1 cellular context compared by ENCODE assay signal in the genomic region with DNA sequence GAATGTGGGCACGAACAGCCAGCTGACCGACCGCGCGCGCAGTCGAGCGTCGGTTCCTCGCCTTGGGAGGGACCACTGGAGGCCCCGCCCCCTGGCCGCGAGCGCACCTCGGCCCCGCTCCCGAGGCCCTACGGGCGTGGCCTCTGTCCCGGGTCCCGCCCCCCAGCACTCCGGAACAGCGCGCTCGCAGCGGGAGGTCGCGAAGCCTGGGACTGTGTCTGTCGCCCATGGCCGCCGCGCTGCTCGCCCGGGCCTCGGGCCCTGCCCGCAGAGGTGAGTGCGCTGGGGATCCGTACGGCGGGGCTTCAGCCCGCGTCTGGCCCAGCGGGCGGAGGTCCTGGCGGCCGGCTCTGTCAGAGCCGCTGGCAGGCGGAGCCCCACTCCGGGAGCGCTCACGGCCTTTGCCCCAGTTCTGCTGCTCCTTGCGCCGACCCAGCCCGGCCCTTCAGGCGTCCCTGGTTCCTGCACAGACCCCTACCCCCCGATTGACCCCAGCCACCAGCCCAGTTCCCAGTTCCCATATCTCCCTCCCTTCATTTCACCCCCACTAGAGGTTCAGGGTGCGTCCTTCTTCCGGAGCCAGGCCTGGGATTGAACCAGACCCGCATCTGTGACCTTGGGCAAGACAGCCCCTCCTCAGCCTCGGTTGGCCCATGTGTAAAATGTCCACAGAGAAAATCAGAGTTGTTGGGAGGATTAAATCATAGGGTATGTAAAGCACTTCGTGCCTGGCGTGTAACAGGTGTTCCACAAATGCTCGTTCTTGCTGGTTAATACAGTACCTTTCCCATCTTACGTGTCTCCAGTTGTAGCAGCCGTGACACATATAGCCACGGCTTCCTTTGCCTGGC.
TF ChIP-seq lines count a peak whose summit lies in the region.

A gene with protein sequence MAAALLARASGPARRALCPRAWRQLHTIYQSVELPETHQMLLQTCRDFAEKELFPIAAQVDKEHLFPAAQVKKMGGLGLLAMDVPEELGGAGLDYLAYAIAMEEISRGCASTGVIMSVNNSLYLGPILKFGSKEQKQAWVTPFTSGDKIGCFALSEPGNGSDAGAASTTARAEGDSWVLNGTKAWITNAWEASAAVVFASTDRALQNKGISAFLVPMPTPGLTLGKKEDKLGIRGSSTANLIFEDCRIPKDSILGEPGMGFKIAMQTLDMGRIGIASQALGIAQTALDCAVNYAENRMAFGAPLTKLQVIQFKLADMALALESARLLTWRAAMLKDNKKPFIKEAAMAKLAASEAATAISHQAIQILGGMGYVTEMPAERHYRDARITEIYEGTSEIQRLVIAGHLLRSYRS (plus strand): TSS at position 168 of the 851 bp plus-strand sequence. CDS start 60 bp downstream, at position 228.

TF ChIP-seq in K562, 482 proteins besides CTCF, POLR2A, EP300 and RAD21 (continued from another document and continues in another):
- TF ChIP-seq, protein P1, sequence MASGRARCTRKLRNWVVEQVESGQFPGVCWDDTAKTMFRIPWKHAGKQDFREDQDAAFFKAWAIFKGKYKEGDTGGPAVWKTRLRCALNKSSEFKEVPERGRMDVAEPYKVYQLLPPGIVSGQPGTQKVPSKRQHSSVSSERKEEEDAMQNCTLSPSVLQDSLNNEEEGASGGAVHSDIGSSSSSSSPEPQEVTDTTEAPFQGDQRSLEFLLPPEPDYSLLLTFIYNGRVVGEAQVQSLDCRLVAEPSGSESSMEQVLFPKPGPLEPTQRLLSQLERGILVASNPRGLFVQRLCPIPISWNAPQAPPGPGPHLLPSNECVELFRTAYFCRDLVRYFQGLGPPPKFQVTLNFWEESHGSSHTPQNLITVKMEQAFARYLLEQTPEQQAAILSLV (tag; IDR thresholded peaks at IDR 0.05): no peak
- TF ChIP-seq EP400 (IDR thresholded peaks at IDR 0.05): peak; percentile 43; the same call in 1 of the 2 replicates
- TF ChIP-seq PRPF4 (IDR thresholded peaks at IDR 0.05; ENCODE audit: insufficient read depth, low read depth, low read length, poor library complexity, severe bottlenecking): no peak
- TF ChIP-seq ZNF584 (CRISPR knock-in tag; IDR thresholded peaks at IDR 0.05; ENCODE audit: low read depth): peak; percentile 45; the same call in 1 of the 2 replicates
- TF ChIP-seq, protein P2, sequence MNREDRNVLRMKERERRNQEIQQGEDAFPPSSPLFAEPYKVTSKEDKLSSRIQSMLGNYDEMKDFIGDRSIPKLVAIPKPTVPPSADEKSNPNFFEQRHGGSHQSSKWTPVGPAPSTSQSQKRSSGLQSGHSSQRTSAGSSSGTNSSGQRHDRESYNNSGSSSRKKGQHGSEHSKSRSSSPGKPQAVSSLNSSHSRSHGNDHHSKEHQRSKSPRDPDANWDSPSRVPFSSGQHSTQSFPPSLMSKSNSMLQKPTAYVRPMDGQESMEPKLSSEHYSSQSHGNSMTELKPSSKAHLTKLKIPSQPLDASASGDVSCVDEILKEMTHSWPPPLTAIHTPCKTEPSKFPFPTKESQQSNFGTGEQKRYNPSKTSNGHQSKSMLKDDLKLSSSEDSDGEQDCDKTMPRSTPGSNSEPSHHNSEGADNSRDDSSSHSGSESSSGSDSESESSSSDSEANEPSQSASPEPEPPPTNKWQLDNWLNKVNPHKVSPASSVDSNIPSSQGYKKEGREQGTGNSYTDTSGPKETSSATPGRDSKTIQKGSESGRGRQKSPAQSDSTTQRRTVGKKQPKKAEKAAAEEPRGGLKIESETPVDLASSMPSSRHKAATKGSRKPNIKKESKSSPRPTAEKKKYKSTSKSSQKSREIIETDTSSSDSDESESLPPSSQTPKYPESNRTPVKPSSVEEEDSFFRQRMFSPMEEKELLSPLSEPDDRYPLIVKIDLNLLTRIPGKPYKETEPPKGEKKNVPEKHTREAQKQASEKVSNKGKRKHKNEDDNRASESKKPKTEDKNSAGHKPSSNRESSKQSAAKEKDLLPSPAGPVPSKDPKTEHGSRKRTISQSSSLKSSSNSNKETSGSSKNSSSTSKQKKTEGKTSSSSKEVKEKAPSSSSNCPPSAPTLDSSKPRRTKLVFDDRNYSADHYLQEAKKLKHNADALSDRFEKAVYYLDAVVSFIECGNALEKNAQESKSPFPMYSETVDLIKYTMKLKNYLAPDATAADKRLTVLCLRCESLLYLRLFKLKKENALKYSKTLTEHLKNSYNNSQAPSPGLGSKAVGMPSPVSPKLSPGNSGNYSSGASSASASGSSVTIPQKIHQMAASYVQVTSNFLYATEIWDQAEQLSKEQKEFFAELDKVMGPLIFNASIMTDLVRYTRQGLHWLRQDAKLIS (CRISPR knock-in tag; IDR thresholded peaks at IDR 0.05): peak; percentile 62; the same call in 1 of the 2 replicates
- peak; percentile 19 for TF ChIP-seq HNRNPK (IDR thresholded peaks at IDR 0.05; ENCODE audit: low read depth, low read length, poor library complexity, severe bottlenecking)
- no peak for TF ChIP-seq ILK (tag; IDR thresholded peaks at IDR 0.05; ENCODE audit: borderline replicate concordance, low read depth)
- TF ChIP-seq, protein P3, sequence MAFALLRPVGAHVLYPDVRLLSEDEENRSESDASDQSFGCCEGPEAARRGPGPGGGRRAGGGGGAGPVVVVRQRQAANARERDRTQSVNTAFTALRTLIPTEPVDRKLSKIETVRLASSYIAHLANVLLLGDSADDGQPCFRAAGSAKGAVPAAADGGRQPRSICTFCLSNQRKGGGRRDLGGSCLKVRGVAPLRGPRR (CRISPR knock-in tag; IDR thresholded peaks at IDR 0.05): no peak
- no peak for TF ChIP-seq ETS2 (tag; IDR thresholded peaks at IDR 0.05; ENCODE audit: borderline replicate concordance, poor library complexity, severe bottlenecking)
- no peak for TF ChIP-seq PCBP2 (IDR thresholded peaks at IDR 0.05; ENCODE audit: low read depth, low read length, poor library complexity, severe bottlenecking)
- TF ChIP-seq CHD2 (IDR thresholded peaks at IDR 0.05; ENCODE audit: low read depth, low read length): no peak
- no peak for TF ChIP-seq CBX2 (IDR thresholded peaks at IDR 0.05; ENCODE audit: insufficient read depth, low read length, poor library complexity, severe bottlenecking)
- no peak for TF ChIP-seq ZFP36 (IDR thresholded peaks at IDR 0.05; ENCODE audit: low read depth, low read length, partially characterized antibody)
- peak; percentile 82 for TF ChIP-seq L3MBTL2 (IDR thresholded peaks at IDR 0.05)
- 0 out of 4 replicates have a peak, but pooled peaks of 1 of the 2 experiments have one; percentile 9 for TF ChIP-seq RCOR1 (IDR thresholded peaks at IDR 0.05; ENCODE audit: borderline replicate concordance in 1 of 2, low read depth in 2 of 2, low read length in 2 of 2)
- TF ChIP-seq, protein P4, sequence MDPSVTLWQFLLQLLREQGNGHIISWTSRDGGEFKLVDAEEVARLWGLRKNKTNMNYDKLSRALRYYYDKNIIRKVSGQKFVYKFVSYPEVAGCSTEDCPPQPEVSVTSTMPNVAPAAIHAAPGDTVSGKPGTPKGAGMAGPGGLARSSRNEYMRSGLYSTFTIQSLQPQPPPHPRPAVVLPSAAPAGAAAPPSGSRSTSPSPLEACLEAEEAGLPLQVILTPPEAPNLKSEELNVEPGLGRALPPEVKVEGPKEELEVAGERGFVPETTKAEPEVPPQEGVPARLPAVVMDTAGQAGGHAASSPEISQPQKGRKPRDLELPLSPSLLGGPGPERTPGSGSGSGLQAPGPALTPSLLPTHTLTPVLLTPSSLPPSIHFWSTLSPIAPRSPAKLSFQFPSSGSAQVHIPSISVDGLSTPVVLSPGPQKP (CRISPR knock-in tag; IDR thresholded peaks at IDR 0.05): no peak
- no peak for TF ChIP-seq ZFPM2 (CRISPR knock-in tag; IDR thresholded peaks at IDR 0.05)
- TF ChIP-seq, protein P5, sequence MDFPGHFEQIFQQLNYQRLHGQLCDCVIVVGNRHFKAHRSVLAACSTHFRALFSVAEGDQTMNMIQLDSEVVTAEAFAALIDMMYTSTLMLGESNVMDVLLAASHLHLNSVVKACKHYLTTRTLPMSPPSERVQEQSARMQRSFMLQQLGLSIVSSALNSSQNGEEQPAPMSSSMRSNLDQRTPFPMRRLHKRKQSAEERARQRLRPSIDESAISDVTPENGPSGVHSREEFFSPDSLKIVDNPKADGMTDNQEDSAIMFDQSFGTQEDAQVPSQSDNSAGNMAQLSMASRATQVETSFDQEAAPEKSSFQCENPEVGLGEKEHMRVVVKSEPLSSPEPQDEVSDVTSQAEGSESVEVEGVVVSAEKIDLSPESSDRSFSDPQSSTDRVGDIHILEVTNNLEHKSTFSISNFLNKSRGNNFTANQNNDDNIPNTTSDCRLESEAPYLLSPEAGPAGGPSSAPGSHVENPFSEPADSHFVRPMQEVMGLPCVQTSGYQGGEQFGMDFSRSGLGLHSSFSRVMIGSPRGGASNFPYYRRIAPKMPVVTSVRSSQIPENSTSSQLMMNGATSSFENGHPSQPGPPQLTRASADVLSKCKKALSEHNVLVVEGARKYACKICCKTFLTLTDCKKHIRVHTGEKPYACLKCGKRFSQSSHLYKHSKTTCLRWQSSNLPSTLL (IDR thresholded peaks at IDR 0.05): no peak
- TF ChIP-seq, protein P6, sequence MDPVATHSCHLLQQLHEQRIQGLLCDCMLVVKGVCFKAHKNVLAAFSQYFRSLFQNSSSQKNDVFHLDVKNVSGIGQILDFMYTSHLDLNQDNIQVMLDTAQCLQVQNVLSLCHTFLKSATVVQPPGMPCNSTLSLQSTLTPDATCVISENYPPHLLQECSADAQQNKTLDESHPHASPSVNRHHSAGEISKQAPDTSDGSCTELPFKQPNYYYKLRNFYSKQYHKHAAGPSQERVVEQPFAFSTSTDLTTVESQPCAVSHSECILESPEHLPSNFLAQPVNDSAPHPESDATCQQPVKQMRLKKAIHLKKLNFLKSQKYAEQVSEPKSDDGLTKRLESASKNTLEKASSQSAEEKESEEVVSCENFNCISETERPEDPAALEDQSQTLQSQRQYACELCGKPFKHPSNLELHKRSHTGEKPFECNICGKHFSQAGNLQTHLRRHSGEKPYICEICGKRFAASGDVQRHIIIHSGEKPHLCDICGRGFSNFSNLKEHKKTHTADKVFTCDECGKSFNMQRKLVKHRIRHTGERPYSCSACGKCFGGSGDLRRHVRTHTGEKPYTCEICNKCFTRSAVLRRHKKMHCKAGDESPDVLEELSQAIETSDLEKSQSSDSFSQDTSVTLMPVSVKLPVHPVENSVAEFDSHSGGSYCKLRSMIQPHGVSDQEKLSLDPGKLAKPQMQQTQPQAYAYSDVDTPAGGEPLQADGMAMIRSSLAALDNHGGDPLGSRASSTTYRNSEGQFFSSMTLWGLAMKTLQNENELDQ (CRISPR knock-in tag; IDR thresholded peaks at IDR 0.05; ENCODE audit: borderline replicate concordance): no peak
- TF ChIP-seq PURB (CRISPR knock-in tag; IDR thresholded peaks at IDR 0.05; ENCODE audit: low read depth): no peak
- TF ChIP-seq XRCC3 (IDR thresholded peaks at IDR 0.05): no peak
- no peak for TF ChIP-seq ZNF124 (CRISPR knock-in tag; IDR thresholded peaks at IDR 0.05)
- TF ChIP-seq, protein P7, sequence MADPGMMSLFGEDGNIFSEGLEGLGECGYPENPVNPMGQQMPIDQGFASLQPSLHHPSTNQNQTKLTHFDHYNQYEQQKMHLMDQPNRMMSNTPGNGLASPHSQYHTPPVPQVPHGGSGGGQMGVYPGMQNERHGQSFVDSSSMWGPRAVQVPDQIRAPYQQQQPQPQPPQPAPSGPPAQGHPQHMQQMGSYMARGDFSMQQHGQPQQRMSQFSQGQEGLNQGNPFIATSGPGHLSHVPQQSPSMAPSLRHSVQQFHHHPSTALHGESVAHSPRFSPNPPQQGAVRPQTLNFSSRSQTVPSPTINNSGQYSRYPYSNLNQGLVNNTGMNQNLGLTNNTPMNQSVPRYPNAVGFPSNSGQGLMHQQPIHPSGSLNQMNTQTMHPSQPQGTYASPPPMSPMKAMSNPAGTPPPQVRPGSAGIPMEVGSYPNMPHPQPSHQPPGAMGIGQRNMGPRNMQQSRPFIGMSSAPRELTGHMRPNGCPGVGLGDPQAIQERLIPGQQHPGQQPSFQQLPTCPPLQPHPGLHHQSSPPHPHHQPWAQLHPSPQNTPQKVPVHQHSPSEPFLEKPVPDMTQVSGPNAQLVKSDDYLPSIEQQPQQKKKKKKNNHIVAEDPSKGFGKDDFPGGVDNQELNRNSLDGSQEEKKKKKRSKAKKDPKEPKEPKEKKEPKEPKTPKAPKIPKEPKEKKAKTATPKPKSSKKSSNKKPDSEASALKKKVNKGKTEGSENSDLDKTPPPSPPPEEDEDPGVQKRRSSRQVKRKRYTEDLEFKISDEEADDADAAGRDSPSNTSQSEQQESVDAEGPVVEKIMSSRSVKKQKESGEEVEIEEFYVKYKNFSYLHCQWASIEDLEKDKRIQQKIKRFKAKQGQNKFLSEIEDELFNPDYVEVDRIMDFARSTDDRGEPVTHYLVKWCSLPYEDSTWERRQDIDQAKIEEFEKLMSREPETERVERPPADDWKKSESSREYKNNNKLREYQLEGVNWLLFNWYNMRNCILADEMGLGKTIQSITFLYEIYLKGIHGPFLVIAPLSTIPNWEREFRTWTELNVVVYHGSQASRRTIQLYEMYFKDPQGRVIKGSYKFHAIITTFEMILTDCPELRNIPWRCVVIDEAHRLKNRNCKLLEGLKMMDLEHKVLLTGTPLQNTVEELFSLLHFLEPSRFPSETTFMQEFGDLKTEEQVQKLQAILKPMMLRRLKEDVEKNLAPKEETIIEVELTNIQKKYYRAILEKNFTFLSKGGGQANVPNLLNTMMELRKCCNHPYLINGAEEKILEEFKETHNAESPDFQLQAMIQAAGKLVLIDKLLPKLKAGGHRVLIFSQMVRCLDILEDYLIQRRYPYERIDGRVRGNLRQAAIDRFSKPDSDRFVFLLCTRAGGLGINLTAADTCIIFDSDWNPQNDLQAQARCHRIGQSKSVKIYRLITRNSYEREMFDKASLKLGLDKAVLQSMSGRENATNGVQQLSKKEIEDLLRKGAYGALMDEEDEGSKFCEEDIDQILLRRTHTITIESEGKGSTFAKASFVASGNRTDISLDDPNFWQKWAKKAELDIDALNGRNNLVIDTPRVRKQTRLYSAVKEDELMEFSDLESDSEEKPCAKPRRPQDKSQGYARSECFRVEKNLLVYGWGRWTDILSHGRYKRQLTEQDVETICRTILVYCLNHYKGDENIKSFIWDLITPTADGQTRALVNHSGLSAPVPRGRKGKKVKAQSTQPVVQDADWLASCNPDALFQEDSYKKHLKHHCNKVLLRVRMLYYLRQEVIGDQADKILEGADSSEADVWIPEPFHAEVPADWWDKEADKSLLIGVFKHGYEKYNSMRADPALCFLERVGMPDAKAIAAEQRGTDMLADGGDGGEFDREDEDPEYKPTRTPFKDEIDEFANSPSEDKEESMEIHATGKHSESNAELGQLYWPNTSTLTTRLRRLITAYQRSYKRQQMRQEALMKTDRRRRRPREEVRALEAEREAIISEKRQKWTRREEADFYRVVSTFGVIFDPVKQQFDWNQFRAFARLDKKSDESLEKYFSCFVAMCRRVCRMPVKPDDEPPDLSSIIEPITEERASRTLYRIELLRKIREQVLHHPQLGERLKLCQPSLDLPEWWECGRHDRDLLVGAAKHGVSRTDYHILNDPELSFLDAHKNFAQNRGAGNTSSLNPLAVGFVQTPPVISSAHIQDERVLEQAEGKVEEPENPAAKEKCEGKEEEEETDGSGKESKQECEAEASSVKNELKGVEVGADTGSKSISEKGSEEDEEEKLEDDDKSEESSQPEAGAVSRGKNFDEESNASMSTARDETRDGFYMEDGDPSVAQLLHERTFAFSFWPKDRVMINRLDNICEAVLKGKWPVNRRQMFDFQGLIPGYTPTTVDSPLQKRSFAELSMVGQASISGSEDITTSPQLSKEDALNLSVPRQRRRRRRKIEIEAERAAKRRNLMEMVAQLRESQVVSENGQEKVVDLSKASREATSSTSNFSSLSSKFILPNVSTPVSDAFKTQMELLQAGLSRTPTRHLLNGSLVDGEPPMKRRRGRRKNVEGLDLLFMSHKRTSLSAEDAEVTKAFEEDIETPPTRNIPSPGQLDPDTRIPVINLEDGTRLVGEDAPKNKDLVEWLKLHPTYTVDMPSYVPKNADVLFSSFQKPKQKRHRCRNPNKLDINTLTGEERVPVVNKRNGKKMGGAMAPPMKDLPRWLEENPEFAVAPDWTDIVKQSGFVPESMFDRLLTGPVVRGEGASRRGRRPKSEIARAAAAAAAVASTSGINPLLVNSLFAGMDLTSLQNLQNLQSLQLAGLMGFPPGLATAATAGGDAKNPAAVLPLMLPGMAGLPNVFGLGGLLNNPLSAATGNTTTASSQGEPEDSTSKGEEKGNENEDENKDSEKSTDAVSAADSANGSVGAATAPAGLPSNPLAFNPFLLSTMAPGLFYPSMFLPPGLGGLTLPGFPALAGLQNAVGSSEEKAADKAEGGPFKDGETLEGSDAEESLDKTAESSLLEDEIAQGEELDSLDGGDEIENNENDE (IDR thresholded peaks at IDR 0.05; ENCODE audit: low read depth, low read length): no peak
- TF ChIP-seq ZNF311 (CRISPR knock-in tag; IDR thresholded peaks at IDR 0.05): no peak
